In the genomic region with DNA sequence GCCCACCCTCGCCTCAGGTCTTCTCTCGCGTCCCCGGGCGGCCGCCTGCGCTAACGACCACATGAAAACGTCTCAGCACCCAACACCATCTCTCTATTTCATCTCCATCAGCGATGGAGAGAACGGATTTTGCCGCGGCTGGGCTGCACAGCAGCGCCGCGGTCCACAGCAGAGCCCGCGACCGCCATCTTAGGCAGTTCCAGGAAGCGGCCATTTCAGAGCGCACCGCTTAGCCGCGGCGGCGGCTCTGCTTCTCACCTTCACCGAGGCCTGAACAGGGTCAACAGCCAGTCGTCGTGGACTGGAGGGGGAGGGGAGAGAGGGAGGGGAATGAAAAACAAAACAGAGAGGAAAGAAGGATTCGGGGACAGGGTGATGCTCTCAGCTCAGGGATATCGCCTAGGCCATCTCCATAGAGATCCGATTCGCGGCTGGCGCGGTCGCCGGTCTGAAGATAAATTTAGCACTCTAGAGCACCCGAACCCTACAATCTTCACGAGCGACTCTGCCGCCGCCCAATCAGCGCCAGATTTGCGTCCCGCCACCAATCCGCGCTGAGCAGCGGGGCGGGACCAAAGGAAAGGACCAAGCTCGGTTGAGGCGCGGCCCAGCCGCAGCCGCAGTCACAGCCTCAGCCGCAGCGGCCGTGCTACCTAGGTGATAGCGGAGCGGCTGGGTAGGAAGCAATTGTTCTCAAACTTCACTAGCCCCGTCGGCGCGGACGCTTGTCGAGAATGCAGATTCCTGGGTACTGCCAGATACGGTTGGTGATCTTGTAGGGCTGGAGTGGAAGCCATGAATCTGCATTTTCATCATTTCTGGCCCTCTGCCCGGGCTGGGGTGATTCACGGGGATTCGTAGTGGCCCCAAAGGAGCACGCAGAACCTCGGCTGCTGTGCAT, we compare ENCODE assay signal across 8 cellular contexts.
DNase-seq lines count a peak whose midpoint lies in the region; ATAC-seq and TF ChIP-seq lines count a peak whose summit lies in the region.

ZBED5 (minus strand) TSS at position 450 of the 901 bp plus-strand sequence. CDS start 3,108 bp downstream, outside the sequence.

- TF ChIP-seq CTCF in AG09309 (IDR thresholded peaks at IDR 0.05; ENCODE audit: control insufficient read depth, insufficient read depth, low read depth, low read length, missing control alignments) = peak; percentile 35

- ATAC-seq in GM19023 (IDR thresholded peaks at IDR 0.05; ENCODE audit: unreplicated experiment) (peak; percentile 90), HG03280 (IDR thresholded peaks at IDR 0.05; ENCODE audit: unreplicated experiment) (peak; percentile 96)

- peak within 1 kb of the TSS; percentile 90 for H3K4me3 ChIP-seq in AG09309 (ENCODE audit: control insufficient read depth, low read depth, low read length)

- DNase-seq in AG09309 (ENCODE audit: low read depth) = peak; percentile 88
- peak; percentile 96 for DNase-seq in NCI-H345 treated with DMSO at 0.1 percent for 48 hours (lab: John Stamatoyannopoulos, UW; ENCODE audit: unreplicated experiment)
- DNase-seq in activated CD4-positive, CD25-positive, alpha-beta regulatory T cell (lab: John Stamatoyannopoulos, UW) = peak; percentile 84 to 94 (median 88)
- DNase-seq in central memory CD4-positive, alpha-beta T cell = peak; percentile 97
- peak; percentile 99 for DNase-seq in inferior parietal cortex (ENCODE audit: extremely low spot score)
- DNase-seq in stimulated activated CD4-positive, alpha-beta T cell treated with anti-CD3 and anti-CD28 coated beads, Interleukin-12 subunit alpha, Interleukin-12 subunit beta, amount 100 ng/mL, for 24 hours (ENCODE audit: low read depth in 2 of 2) = peak; percentile 89 to 90

Comparison
In these comparisons a context has a peak if more than half of its experiments do, and no peak if none do; other contexts are left out.
1. Peak in every context shown above with its lines: DNase-seq, ATAC-seq and H3K4me3 ChIP-seq.